In the genomic region with DNA sequence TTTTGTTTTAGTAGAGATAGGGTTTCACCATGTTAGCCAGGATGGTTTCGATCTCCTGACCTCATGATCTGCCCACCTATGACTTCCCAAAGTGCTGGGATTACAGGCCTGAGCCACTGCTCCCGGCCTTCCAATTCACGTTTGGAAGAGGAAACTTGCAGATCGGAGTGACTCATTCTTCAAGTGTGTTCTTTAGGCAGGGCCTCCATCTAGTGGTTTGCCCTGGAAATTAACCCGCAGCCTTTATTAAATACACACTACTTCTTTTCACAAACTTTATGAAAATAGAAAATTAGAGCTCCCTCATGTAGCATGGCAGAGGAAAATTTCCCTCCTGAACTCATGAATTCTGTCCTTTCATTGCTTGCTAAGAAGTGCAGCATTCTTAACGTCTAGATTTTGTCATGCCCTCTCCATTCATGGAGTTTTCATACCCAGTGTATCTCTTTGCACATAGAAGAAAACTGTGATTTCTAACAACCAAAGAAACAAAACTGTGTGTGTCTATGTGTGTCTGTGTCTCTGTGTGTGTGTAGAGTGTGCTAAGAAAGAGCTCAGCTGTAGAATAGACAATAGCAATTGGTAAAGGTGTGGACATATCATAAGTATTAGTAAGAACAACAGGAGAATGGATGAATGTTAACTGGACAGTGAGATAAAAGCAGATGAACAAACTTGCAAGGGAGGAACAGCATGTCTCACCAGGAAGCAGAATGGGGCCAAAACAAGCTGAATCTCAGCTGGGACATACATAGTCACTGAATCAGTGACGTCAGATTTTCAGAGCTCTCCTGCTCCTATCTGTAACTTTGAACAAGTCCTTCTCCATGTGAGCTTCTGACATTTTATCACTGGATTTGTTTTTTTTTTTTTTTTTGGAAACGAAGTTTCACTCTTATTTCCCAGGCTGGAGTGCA, we compare ENCODE assay signal across 8 cellular contexts.
DNase-seq lines count a peak whose midpoint lies in the region; ATAC-seq, FAIRE-seq and TF ChIP-seq lines count a peak whose summit lies in the region.

No MANE protein-coding gene starts in this region.

- in situ Hi-C loops in T47D (cut with HindIII; ENCODE audit: low pct_unique_long_range_greater_than_20kb, low sequenced_read_pairs): no loop called here

- DNase-seq in COLO668 (lab: John Stamatoyannopoulos, UW; ENCODE audit: unreplicated experiment) (peak; percentile 36), NCI-H82 (lab: John Stamatoyannopoulos, UW) (peak; percentile 73), T47D (ENCODE audit: low read depth in 1 of 2, low spot score in 1 of 2) (peak; percentile 63 to 85), thoracic aorta (ENCODE audit: low spot score) (peak; percentile 23)

- H3K4me1 ChIP-seq in thoracic aorta (ENCODE audit: control insufficient read depth in 1 of 2, low read depth in 2 of 2): peaks cover 0 to 10% of the 10 kb centered on the region in 2 donors

- no peaks in the 10 kb centered on the region for H3K36me3 ChIP-seq in thoracic aorta

- FAIRE-seq in islet of Langerhans (lab: Jason Lieb, UNC): peak; percentile 98

- no peaks in the 10 kb centered on the region for H3K9me3 ChIP-seq in thoracic aorta

- H3K27me3 ChIP-seq in thoracic aorta (replicated peaks; ENCODE audit: insufficient read depth): no peaks in the 10 kb centered on the region

- H3K4me3 ChIP-seq in thoracic aorta: no peak overlapping the region

- H3K27ac ChIP-seq in thoracic aorta: peak overlapping the region; percentile 6 to 22

- peak; percentile 87 for TF ChIP-seq CTCF in thoracic aorta (IDR thresholded peaks at IDR 0.05)

- peak; percentile 81 for ATAC-seq in GM18870 (IDR thresholded peaks at IDR 0.05; ENCODE audit: unreplicated experiment)
- ATAC-seq in HG03575 (IDR thresholded peaks at IDR 0.05; ENCODE audit: extremely low read depth, insufficient number of reproducible peaks, low FRiP score, unreplicated experiment): peak; percentile 78
- ATAC-seq in thoracic aorta (ENCODE audit: insufficient number of reproducible peaks, low FRiP score, low read depth): peak; percentile 94
- ATAC-seq in HG03097 (IDR thresholded peaks at IDR 0.05; ENCODE audit: low FRiP score, unreplicated experiment): no peak

Comparison
In these comparisons a context has a peak if more than half of its experiments do, and no peak if none do; other contexts are left out.
1. DNase-seq: peak in every context shown above with its lines; median percentile 74 in T47D; 73 in NCI-H82; 36 in COLO668; 23 in thoracic aorta.